1 cellular context compared by ENCODE assay signal in the genomic region with DNA sequence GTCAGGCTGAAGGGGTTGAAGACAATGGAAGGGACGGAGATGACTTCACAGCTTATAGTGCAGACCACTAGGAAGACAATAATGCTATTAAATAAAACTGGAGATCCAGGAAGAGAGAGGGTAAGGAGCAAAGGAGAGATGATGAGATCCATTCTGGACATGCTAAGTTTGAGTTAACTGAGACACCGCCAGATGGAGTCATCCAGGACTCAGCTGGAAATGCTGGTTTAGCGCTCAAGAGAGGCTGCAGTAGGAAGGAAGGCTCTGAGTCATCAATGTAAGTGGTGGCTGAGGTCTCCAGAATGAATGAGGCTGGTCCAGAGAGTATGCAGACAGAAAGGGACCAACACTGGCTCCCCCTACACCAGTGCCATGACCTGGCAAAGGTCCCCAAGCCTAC.
TF ChIP-seq lines count a peak whose summit lies in the region.

No MANE protein-coding gene starts in this region.

TF ChIP-seq in HCT116, 20 proteins besides CTCF, POLR2A, EP300 and RAD21 (continued from another document):
- TF ChIP-seq, protein P1, sequence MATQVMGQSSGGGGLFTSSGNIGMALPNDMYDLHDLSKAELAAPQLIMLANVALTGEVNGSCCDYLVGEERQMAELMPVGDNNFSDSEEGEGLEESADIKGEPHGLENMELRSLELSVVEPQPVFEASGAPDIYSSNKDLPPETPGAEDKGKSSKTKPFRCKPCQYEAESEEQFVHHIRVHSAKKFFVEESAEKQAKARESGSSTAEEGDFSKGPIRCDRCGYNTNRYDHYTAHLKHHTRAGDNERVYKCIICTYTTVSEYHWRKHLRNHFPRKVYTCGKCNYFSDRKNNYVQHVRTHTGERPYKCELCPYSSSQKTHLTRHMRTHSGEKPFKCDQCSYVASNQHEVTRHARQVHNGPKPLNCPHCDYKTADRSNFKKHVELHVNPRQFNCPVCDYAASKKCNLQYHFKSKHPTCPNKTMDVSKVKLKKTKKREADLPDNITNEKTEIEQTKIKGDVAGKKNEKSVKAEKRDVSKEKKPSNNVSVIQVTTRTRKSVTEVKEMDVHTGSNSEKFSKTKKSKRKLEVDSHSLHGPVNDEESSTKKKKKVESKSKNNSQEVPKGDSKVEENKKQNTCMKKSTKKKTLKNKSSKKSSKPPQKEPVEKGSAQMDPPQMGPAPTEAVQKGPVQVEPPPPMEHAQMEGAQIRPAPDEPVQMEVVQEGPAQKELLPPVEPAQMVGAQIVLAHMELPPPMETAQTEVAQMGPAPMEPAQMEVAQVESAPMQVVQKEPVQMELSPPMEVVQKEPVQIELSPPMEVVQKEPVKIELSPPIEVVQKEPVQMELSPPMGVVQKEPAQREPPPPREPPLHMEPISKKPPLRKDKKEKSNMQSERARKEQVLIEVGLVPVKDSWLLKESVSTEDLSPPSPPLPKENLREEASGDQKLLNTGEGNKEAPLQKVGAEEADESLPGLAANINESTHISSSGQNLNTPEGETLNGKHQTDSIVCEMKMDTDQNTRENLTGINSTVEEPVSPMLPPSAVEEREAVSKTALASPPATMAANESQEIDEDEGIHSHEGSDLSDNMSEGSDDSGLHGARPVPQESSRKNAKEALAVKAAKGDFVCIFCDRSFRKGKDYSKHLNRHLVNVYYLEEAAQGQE (IDR thresholded peaks at IDR 0.05; ENCODE audit: low read depth): no peak
- TF ChIP-seq ELF1 (IDR thresholded peaks at IDR 0.05; ENCODE audit: borderline replicate concordance, low read depth): no peak
- TF ChIP-seq SP1 (IDR thresholded peaks at IDR 0.05; ENCODE audit: low read depth): no peak
- TF ChIP-seq JUND (IDR thresholded peaks at IDR 0.05): no peak
- TF ChIP-seq FOSL1 (IDR thresholded peaks at IDR 0.05; ENCODE audit: low read depth): no peak
- no peak for TF ChIP-seq POLR2AphosphoS5 (IDR thresholded peaks at IDR 0.05; ENCODE audit: low read depth, low read length)
